ENCODE assay signal across 1 cellular context in genomic region chr18:36762074-36762473, GRCh38.
TF ChIP-seq lines count a peak whose summit lies in the region.

No MANE protein-coding gene starts in this region.

TF ChIP-seq in IMR-90, 13 proteins besides CTCF, POLR2A, EP300 and RAD21 (continued from another document):
- TF ChIP-seq, protein P1, sequence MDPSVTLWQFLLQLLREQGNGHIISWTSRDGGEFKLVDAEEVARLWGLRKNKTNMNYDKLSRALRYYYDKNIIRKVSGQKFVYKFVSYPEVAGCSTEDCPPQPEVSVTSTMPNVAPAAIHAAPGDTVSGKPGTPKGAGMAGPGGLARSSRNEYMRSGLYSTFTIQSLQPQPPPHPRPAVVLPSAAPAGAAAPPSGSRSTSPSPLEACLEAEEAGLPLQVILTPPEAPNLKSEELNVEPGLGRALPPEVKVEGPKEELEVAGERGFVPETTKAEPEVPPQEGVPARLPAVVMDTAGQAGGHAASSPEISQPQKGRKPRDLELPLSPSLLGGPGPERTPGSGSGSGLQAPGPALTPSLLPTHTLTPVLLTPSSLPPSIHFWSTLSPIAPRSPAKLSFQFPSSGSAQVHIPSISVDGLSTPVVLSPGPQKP (IDR thresholded peaks at IDR 0.05; ENCODE audit: borderline replicate concordance, low read depth, low read length) = no peak
- no peak for TF ChIP-seq USF2 (IDR thresholded peaks at IDR 0.05; ENCODE audit: low read depth, low read length)
- TF ChIP-seq MAFK (IDR thresholded peaks at IDR 0.05; ENCODE audit: low read depth, low read length) = no peak
- no peak for TF ChIP-seq SMC3 (IDR thresholded peaks at IDR 0.05; ENCODE audit: low read depth, low read length)
TF ChIP-seq in IMR-90: peak in this region for 0.
